Comparison of ENCODE assay signal across 9 cellular contexts in the genomic region with DNA sequence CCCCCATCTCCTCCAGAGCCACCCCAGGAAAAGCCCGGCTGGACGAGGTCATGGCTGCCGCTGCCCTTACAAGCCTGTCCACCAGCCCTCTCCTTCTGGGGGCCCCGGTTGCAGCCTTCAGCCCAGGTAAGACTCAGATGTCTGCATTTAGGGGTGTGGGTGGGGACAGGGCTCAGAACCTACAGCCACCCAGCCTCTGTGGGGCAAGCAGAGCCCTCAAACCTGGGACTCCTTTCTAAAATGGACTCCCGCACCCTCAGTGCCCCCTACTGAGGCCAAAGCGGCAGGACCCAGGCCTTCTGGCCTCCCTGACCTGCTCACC. TPM values are rescaled to one million over a fixed set of nuclear protein-coding genes. Genes with fewer than 3 reads are reported as not detected.
A peak's percentile ranks its signal among the peaks of the same experiment; 100 is the strongest.
DNase-seq lines count a peak whose midpoint lies in the region; ATAC-seq and TF ChIP-seq lines count a peak whose summit lies in the region.
"Had no signal": no experiment of that assay in that cellular context is flagged by ENCODE, and none has a peak within 500 bp of the region (broad histone marks: within the 10 kb centered on the region; RNA-seq: fewer than 3 reads in every experiment).

No MANE protein-coding gene starts in this region.

- H2AFZ ChIP-seq in fibroblast of lung (ENCODE audit: low read length), result no peak overlapping the region

- peak overlapping the region in 1 of 2 donors; percentile 46 for H3K4me3 Mint-ChIP-seq in CD14-positive monocyte

- H3K4me2 ChIP-seq in fibroblast of lung (ENCODE audit: extremely low read depth, insufficient read depth, low read length), result peak overlapping the region; percentile 90

- no peak overlapping the region for H3K27ac Mint-ChIP-seq in CD14-positive monocyte

- peaks cover 0 to 4% (median 0%) of the 10 kb centered on the region in 7 donors for H3K9me3 Mint-ChIP-seq in CD14-positive monocyte

- TF ChIP-seq CTCF in fibroblast of lung (conservative IDR thresholded peaks at IDR 0.05 in 1 of 2, IDR thresholded peaks at IDR 0.05 in 1 of 2; ENCODE audit: low read depth in 1 of 2, low read length in 2 of 2), result no peak
- TF ChIP-seq CTCF in sigmoid colon (IDR thresholded peaks at IDR 0.05), result no peak
- TF ChIP-seq CTCF in CD14-positive monocyte (IDR thresholded peaks at IDR 0.05), result no peak

- H3K4me1 ChIP-seq in ES-I3 (ENCODE audit: insufficient read depth, low read length) (peaks cover 3% of the 10 kb centered on the region; the same call in 1 of the 2 replicates), fibroblast of lung (ENCODE audit: control insufficient read depth, extremely low read depth, insufficient read depth, low read length) (peaks cover 8% of the 10 kb centered on the region), sigmoid colon (peaks cover 0 to 43% (median 36%) of the 10 kb centered on the region in 4 donors)

- WGBS in sigmoid colon, 2 donors, result 38 to 56% methylated on average over 6 of the region's 6 CpGs

- TF ChIP-seq EP300 in sigmoid colon (IDR thresholded peaks at IDR 0.05), result no peak

- intact Hi-C loops in sigmoid colon (cut with DNase I) (loop anchor here (2.0 to 5.0 kb wide), 2 partner anchors 115 to 524 kb away; a partner anchor contains a TSS), CD14-positive monocyte (cut with micrococcal nuclease) (loop anchor here in 1 of 2 donors (2.0 to 5.0 kb wide), 3 partner anchors 33 to 121 kb away; a partner anchor contains a TSS)

- no peak overlapping the region for H3K27ac ChIP-seq in SK-N-MC
- peak overlapping the region; percentile 72 for H3K27ac ChIP-seq in fibroblast of lung (ENCODE audit: insufficient read depth, low read length)
- H3K27ac ChIP-seq in sigmoid colon, result peak overlapping the region; percentile 91 to 96 (median 96)

- peaks cover 12 to 26% (median 19%) of the 10 kb centered on the region in 3 donors for H3K27me3 Mint-ChIP-seq in CD14-positive monocyte (ENCODE audit: low read depth in 3 of 3)

- TF ChIP-seq POLR2A in sigmoid colon (IDR thresholded peaks at IDR 0.05), result no peak

- H3K27me3 ChIP-seq in fibroblast of lung (ENCODE audit: control insufficient read depth, insufficient read depth, low read length) (no peaks in the 10 kb centered on the region), sigmoid colon (peaks cover 0 to 10% (median 0%) of the 10 kb centered on the region in 3 donors)

- H3K4me1 Mint-ChIP-seq in CD14-positive monocyte, result peaks cover 16% of the 10 kb centered on the region

- H3K36me3 Mint-ChIP-seq in CD14-positive monocyte, result peaks cover 3 to 8% of the 10 kb centered on the region in 2 donors

- H3K36me3 ChIP-seq in ES-I3 (ENCODE audit: insufficient read depth, low read length) (no peaks in the 10 kb centered on the region), SK-N-MC (ENCODE audit: insufficient read depth, low read length) (peaks cover 3% of the 10 kb centered on the region; the same call in 1 of the 2 replicates), fibroblast of lung (ENCODE audit: control insufficient read depth, insufficient read depth, low read length) (peaks cover 18% of the 10 kb centered on the region), sigmoid colon (peaks cover 11 to 23% (median 15%) of the 10 kb centered on the region in 4 donors)

- H3K9ac ChIP-seq in ES-I3 (ENCODE audit: low read depth, low read length) (peak overlapping the region; percentile 55), SK-N-MC (ENCODE audit: insufficient read length) (no peak overlapping the region), fibroblast of lung (ENCODE audit: insufficient read depth, low read length) (peak overlapping the region; percentile 75)

- DNase-seq in SK-N-MC (ENCODE audit: low read depth, low spot score) (no peak), fibroblast of lung (ENCODE audit: low read depth in 2 of 2) (no peak), sigmoid colon (no peak), CD14-positive monocyte (ENCODE audit: low spot score) (no peak), islet precursor cell (no peak)

- H3K4me3 ChIP-seq in SK-N-MC, result peak overlapping the region; percentile 82
- H3K4me3 ChIP-seq in fibroblast of lung (replicated peaks in 1 of 4; ENCODE audit: control extremely low read depth in 1 of 4, insufficient read depth in 1 of 4, low read depth in 3 of 4, low read length in 4 of 4), result peak overlapping the region; percentile 65 to 74 (median 68)
- peak overlapping the region; percentile 65 to 71 (median 66) for H3K4me3 ChIP-seq in sigmoid colon

- no peaks in the 10 kb centered on the region for H3K9me3 ChIP-seq in ES-I3 (ENCODE audit: control insufficient read depth, insufficient read depth, low read length)
- H3K9me3 ChIP-seq in SK-N-MC (ENCODE audit: low read depth, low read length), result no peaks in the 10 kb centered on the region
- H3K9me3 ChIP-seq in fibroblast of lung (ENCODE audit: control insufficient read depth, insufficient read depth, low read depth, low read length), result no peaks in the 10 kb centered on the region
- H3K9me3 ChIP-seq in sigmoid colon, result no peaks in the 10 kb centered on the region

- ATAC-seq in GM19467 (IDR thresholded peaks at IDR 0.05; ENCODE audit: unreplicated experiment), result no peak
- ATAC-seq in GM21528 (IDR thresholded peaks at IDR 0.05; ENCODE audit: low FRiP score, unreplicated experiment), result no peak

- H3K79me2 ChIP-seq in fibroblast of lung (ENCODE audit: control insufficient read depth, insufficient read depth, low read length), result peaks cover 4% of the 10 kb centered on the region

- H4K20me1 ChIP-seq in fibroblast of lung (ENCODE audit: control insufficient read depth, extremely low read depth, insufficient read depth, low read length), result no peaks in the 10 kb centered on the region

RNA-seq across cellular contexts. Expression of a gene that starts 1.7 kb away (rescaled TPM):
- 18.2 and 30.6 TPM in 2 replicates for total RNA-seq in fibroblast of lung
- polyA plus RNA-seq in fibroblast of lung, result 17.5 and 27.1 TPM in 2 replicates
- 57.0 and 93.2 TPM in 2 replicates for polyA plus RNA-seq in fibroblast of lung (2012)
- polyA minus RNA-seq in fibroblast of lung (ENCODE audit: low replicate concordance), result 17.2 and 17.6 TPM in 2 replicates
- total RNA-seq in sigmoid colon, result 10 to 100 TPM; 25.2 to 78.2 (median 54.5) TPM
- 10 to 100 TPM; 19.7 to 33.0 (median 33.0) TPM for polyA plus RNA-seq in sigmoid colon
- 1 to 10 TPM in 1 of 2 donors, under 1 TPM in 1; 0.46 to 1.5 TPM for polyA plus RNA-seq in CD14-positive monocyte

RNA-seq across cellular contexts. Expression of a gene that starts 4.9 kb away (rescaled TPM):
- 1.5 and 3.5 TPM in 2 replicates for total RNA-seq in fibroblast of lung
- 0.68 and 0.90 TPM in 2 replicates for polyA plus RNA-seq in fibroblast of lung
- 2.1 and 2.3 TPM in 2 replicates for polyA plus RNA-seq in fibroblast of lung (2012)
- 0.41 TPM in 1 of 2 replicates, not detected in the other for polyA minus RNA-seq in fibroblast of lung (ENCODE audit: low replicate concordance)
- 1 to 10 TPM; 4.6 to 7.8 (median 6.4) TPM for total RNA-seq in sigmoid colon
- polyA plus RNA-seq in sigmoid colon, result 10 to 100 TPM in 1 of 3 donors, 1 to 10 TPM in 1, not detected in 1; 4.8 to 35.3 TPM
- polyA plus RNA-seq in CD14-positive monocyte, result under 1 TPM; 0.39 to 0.62 TPM

RNA-seq across cellular contexts. Expression of a gene that starts 33.5 kb away (rescaled TPM):
- total RNA-seq in fibroblast of lung (10.7 and 11.0 TPM in 2 replicates), sigmoid colon (10 to 100 TPM; 18.5 to 22.5 (median 19.6) TPM)
- polyA plus RNA-seq in fibroblast of lung (7.6 and 8.7 TPM in 2 replicates), sigmoid colon (10 to 100 TPM; 24.0 to 44.9 (median 30.5) TPM), CD14-positive monocyte (10 to 100 TPM; 24.2 to 28.3 TPM)
- 13.8 and 19.0 TPM in 2 replicates for polyA plus RNA-seq in fibroblast of lung (2012)
- 13.9 and 14.4 TPM in 2 replicates for polyA minus RNA-seq in fibroblast of lung (ENCODE audit: low replicate concordance)

RNA-seq across cellular contexts. Expression of a gene that starts 33.5 kb away (rescaled TPM):
- total RNA-seq in fibroblast of lung (24.7 and 35.0 TPM in 2 replicates), sigmoid colon (10 to 100 TPM; 26.8 to 38.7 (median 28.8) TPM)
- polyA plus RNA-seq in fibroblast of lung (32.2 and 34.6 TPM in 2 replicates), sigmoid colon (10 to 100 TPM; 39.1 to 70.2 (median 45.6) TPM), CD14-positive monocyte (10 to 100 TPM; 18.2 to 20.7 TPM)
- 36.3 and 40.1 TPM in 2 replicates for polyA plus RNA-seq in fibroblast of lung (2012)
- 10.0 and 12.5 TPM in 2 replicates for polyA minus RNA-seq in fibroblast of lung (ENCODE audit: low replicate concordance)

RNA-seq across cellular contexts. Expression of a gene that starts 44.9 kb away (rescaled TPM):
- total RNA-seq in fibroblast of lung (6.7 and 35.2 TPM in 2 replicates), sigmoid colon (10 to 100 TPM in 1 of 4 donors, 1 to 10 TPM in 3; 1.8 to 45.5 (median 4.2) TPM)
- polyA plus RNA-seq in fibroblast of lung (3.8 and 5.7 TPM in 2 replicates), sigmoid colon (100 to 1,000 TPM in 1 of 3 donors, 1 to 10 TPM in 2; 1.2 to 186 (median 4.8) TPM), CD14-positive monocyte (not detected)
- polyA plus RNA-seq in fibroblast of lung (2012), result 4.9 and 14.5 TPM in 2 replicates
- 1.9 and 2.9 TPM in 2 replicates for polyA minus RNA-seq in fibroblast of lung (ENCODE audit: low replicate concordance)
- total RNA-seq: T-helper 1 cell treated with Interleukin-12 subunit alpha and Interleukin-12 subunit beta and Interleukin-4 antibody, amounts not matched to agents 30 ng/mL and 1 ng/mL, for 36 hours had no signal
